ENCODE assay signal across 28 cellular contexts in the genomic region with DNA sequence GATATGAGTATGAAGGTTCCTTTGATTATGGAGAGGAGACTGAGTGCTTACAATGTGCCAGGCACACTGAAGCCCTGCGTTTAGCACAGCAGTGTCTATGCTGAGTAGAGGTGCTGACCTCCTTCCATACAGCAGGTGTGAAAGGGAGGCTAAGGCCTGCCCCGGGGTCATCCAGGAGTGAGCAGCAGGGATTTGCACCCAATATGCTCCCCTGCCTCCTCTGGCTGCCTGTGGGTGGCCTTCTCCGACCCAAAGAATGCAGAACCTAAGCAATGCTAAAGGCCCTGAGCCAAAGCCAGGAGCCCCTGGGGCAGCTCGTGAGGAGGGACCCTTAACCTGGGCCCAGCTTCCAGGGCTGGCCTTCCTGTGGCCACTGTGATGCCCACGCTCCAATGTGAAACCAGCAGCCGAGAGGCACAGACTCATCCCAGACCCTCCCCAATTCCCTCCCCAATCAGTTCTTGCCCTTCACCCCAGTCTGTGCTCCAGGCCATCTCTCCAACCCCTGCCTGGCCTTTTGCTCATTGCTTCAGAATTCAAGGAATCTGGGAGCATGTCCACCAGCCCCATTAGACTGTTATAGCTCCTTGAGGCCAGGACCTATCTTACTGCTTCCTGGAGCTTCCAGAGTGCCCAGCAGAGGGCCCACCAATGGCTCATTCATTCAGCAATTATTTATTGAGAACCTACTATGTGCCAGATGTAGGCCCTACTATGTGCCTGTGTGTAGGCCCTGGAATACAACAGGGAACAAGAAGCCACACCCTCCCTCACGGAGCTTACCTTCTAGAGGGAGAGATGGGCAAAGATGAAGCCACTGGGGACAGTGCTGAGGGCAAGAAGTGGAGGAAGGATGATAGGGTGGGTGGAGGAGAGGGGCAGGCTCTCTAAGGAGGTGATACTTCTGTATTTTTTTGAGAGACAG. TPM values are rescaled to one million over a fixed set of nuclear protein-coding genes. Genes with fewer than 3 reads are reported as not detected.
DNase-seq lines count a peak whose midpoint lies in the region; ATAC-seq, FAIRE-seq and TF ChIP-seq lines count a peak whose summit lies in the region.
"Had no signal": no experiment of that assay in that cellular context is flagged by ENCODE, and none has a peak within 500 bp of the region (broad histone marks: within the 10 kb centered on the region; RNA-seq: fewer than 3 reads in every experiment).

No MANE protein-coding gene starts in this region.

- no peak overlapping the region for H2AK5ac ChIP-seq in trophoblast cell (ENCODE audit: low read length)

- H2BK12ac ChIP-seq in trophoblast cell (ENCODE audit: low read length) = no peak overlapping the region

- WGBS in trophoblast cell (ENCODE audit: extremely low coverage, insufficient coverage, insufficient read length) = no CpG with 5 or more reads among the region's 7 CpGs

- H3K4me1 ChIP-seq in trophoblast cell (ENCODE audit: control insufficient read depth in 1 of 2, insufficient read depth in 2 of 2, low read length in 2 of 2) = peaks cover 0 to 7% of the 10 kb centered on the region in 2 experiments
- H3K4me1 ChIP-seq: adrenal gland, Peyer's patch, suprapubic skin had no signal

- H3K36me3 Mint-ChIP-seq in chondrocyte (ENCODE audit: low read depth) = no peaks in the 10 kb centered on the region

- H3K27me3 Mint-ChIP-seq in chondrocyte (ENCODE audit: low read depth) = peaks cover 17% of the 10 kb centered on the region

- ATAC-seq in HG02938 (IDR thresholded peaks at IDR 0.05; ENCODE audit: unreplicated experiment) = no peak
- ATAC-seq: right cardiac atrium had no signal

- no peaks in the 10 kb centered on the region for H3K4me1 Mint-ChIP-seq in chondrocyte (ENCODE audit: low read depth)
- H3K4me1 Mint-ChIP-seq: activated B cell treated with CpG ODN at 0.5 μM for 24 hours had no signal

- H3K9ac ChIP-seq in trophoblast cell (ENCODE audit: low read length) = peak overlapping the region; percentile 41

- H3K9me3 ChIP-seq in trophoblast cell (ENCODE audit: insufficient read depth, low read depth, low read length) = no peaks in the 10 kb centered on the region
- H3K9me3 ChIP-seq: adrenal gland, Peyer's patch, suprapubic skin had no signal

- H2AFZ ChIP-seq in trophoblast cell (ENCODE audit: insufficient read depth, low read length, poor library complexity) = no peak overlapping the region

- H3K79me1 ChIP-seq in trophoblast cell (ENCODE audit: low read length) = no peaks in the 10 kb centered on the region

- H3K18ac ChIP-seq in trophoblast cell (ENCODE audit: low read length) = no peak overlapping the region

- H3K27ac Mint-ChIP-seq in chondrocyte (ENCODE audit: unreplicated experiment) = no peak overlapping the region
- H3K27ac Mint-ChIP-seq: activated B cell treated with CpG ODN at 0.5 μM for 24 hours had no signal

- no peak overlapping the region for H3K4me3 Mint-ChIP-seq in chondrocyte (ENCODE audit: unreplicated experiment)
- H3K4me3 Mint-ChIP-seq: activated B cell treated with CpG ODN at 0.5 μM for 24 hours had no signal

- H3K4me3 ChIP-seq in trophoblast cell (ENCODE audit: low read depth, low read length) = no peak overlapping the region
- H3K4me3 ChIP-seq: adrenal gland, lung, Peyer's patch, suprapubic skin had no signal

- no peak overlapping the region for H3K27ac ChIP-seq in trophoblast cell (ENCODE audit: low read depth, low read length)
- H3K27ac ChIP-seq: adrenal gland, Peyer's patch, suprapubic skin had no signal

- no peak overlapping the region for H4K12ac ChIP-seq in trophoblast cell (ENCODE audit: low read depth, low read length)

- no peak for TF ChIP-seq CTCF in chondrocyte (IDR thresholded peaks at IDR 0.05)

- H3K4ac ChIP-seq in trophoblast cell (ENCODE audit: low read depth, low read length) = no peak overlapping the region

- no peaks in the 10 kb centered on the region for H3K27me3 ChIP-seq in trophoblast cell (ENCODE audit: insufficient read depth, low read length)
- H3K27me3 ChIP-seq: adrenal gland, Peyer's patch had no signal

- no peak overlapping the region for H4K91ac ChIP-seq in trophoblast cell (ENCODE audit: low read depth, low read length)

- no peaks in the 10 kb centered on the region for H3K36me3 ChIP-seq in trophoblast cell (ENCODE audit: control insufficient read depth in 1 of 2, insufficient read depth in 2 of 2, low read length in 2 of 2)
- H3K36me3 ChIP-seq: adrenal gland, Peyer's patch, suprapubic skin had no signal

- no peak for FAIRE-seq in HTR-8/SVneo (lab: Jason Lieb, UNC)
- FAIRE-seq: keratinocyte had no signal

- H2BK5ac ChIP-seq in trophoblast cell (ENCODE audit: low read depth, low read length, poor library complexity) = no peak overlapping the region

- H3K9me3 Mint-ChIP-seq in chondrocyte (ENCODE audit: low read depth) = no peaks in the 10 kb centered on the region
- H3K9me3 Mint-ChIP-seq: activated B cell treated with CpG ODN at 0.5 μM for 24 hours had no signal

- H3K79me2 ChIP-seq in trophoblast cell (ENCODE audit: control insufficient read depth, insufficient read depth, low read length, poor library complexity) = no peaks in the 10 kb centered on the region

- peak; percentile 65 for DNase-seq in AG20443 (ENCODE audit: low spot score)
- DNase-seq in HTR-8/SVneo (ENCODE audit: insufficient read length, low spot score) = peak; percentile 43
- peak; percentile 42 for DNase-seq in chondrocyte (ENCODE audit: low spot score)
- no peak for DNase-seq in trophoblast cell
- DNase-seq in KBM-7 = no peak
- DNase-seq in HUDEP-2 (lab: John Stamatoyannopoulos, UW; ENCODE audit: unreplicated experiment in 76 of 76) = no peak
- DNase-seq: activated B cell treated with CpG ODN at 0.5 μM for 24 hours; activated CD4-positive, alpha-beta T cell treated with anti-CD3 and anti-CD28 coated beads, Interleukin-2, amount 50 U/mL, for 48 hours; activated gamma-delta T cell; adrenal gland; COR-L47; dermis blood vessel endothelial cell; DMS79 treated with DMSO at 0.1 percent for 48 hours; foreskin melanocyte; hypothalamus; Kasumi-1; NCI-H1092 treated with DMSO at 0.1 percent for 48 hours; NCI-H2107; NCI-H510A; NK-92 treated with Interleukin-12 subunit alpha and Interleukin-12 subunit beta, amount 100 ng/mL, for 24 hours; Peyer's patch; right cardiac atrium; T-helper 9 cell had no signal

- H4K8ac ChIP-seq in trophoblast cell (ENCODE audit: low read depth, low read length) = no peak overlapping the region

- H3K4me2 ChIP-seq in trophoblast cell (ENCODE audit: low read length) = no peak overlapping the region

- no peak overlapping the region for H2BK120ac ChIP-seq in trophoblast cell (ENCODE audit: insufficient read depth, low read length, poor library complexity)

- no peak overlapping the region for H3K14ac ChIP-seq in trophoblast cell (ENCODE audit: low read length)

- no peak overlapping the region for H3K23ac ChIP-seq in trophoblast cell (ENCODE audit: low read length)

- in situ Hi-C loops in KBM-7 (cut with MboI; ENCODE audit: low pct_unique_long_range_greater_than_20kb, low sequenced_read_pairs) = loop anchor here (25.0 kb wide), 1 partner anchor 194 kb away; no protein-coding TSS in a partner anchor

RNA-seq across cellular contexts. Expression of a gene that starts 53.3 kb away (rescaled TPM):
- not detected in 3 replicates for total RNA-seq in chondrocyte
- 0.01 TPM in 1 of 2 replicates, not detected in the other for polyA plus RNA-seq in trophoblast cell (2013)
- total RNA-seq: activated B cell treated with CpG ODN at 0.5 μM for 24 hours, adrenal gland, dermis blood vessel endothelial cell, lung, osteocyte, right cardiac atrium had no signal
- polyA plus RNA-seq: adrenal gland, keratinocyte, lung, right cardiac atrium had no signal

Comparison
In these comparisons a context has a peak if more than half of its experiments do, and no peak if none do; other contexts are left out.
1. DNase-seq: peak in AG20443 (single experiment), HTR-8/SVneo (single experiment) and chondrocyte (single experiment); none in trophoblast cell (0 of 2), KBM-7 (single experiment) and HUDEP-2 (0 of 76).